Comparison of ENCODE assay signal across 23 cellular contexts in the genomic region with DNA sequence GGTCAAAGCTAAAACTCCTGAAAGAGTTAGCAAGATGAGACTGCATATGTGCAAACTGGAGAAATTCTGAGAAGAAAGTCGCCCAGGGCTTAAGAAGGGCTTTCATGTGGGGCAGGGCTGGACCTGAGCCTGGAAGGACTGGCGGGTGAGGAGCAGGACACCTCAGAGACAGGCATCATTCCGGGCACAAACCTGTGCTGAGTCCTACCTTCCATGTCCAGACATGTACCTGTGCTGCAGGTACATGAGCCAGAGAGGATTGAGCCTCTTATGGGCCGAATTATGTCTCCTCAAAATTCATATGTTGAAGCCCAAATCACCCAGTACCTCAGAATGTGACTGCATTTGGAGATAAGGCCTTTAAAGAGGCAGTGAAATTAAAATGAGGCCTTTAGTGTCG.
"Had no signal": no experiment of that assay in that cellular context is flagged by ENCODE, and none has a peak within 500 bp of the region (broad histone marks: within the 10 kb centered on the region; RNA-seq: fewer than 3 reads in every experiment).

No MANE protein-coding gene starts in this region.

- H3K27ac Mint-ChIP-seq: activated CD8-positive, alpha-beta T cell treated with anti-CD3 and anti-CD28 coated beads for 36 hours; activated naive CD4-positive, alpha-beta T cell treated with anti-CD3 and anti-CD28 coated beads, Interleukin-2, amount 50 U/mL, for 24 hours; naive thymus-derived CD4-positive, alpha-beta T cell; stimulated activated naive B cell treated with anti-CD40 and anti-IgM and Interleukin-4, amounts not matched to agents 10 μg/mL and 1 μg/mL and 100 μg/mL, for 72 hours; WTC11 had no signal

- H3K4me3 Mint-ChIP-seq: activated CD8-positive, alpha-beta T cell treated with anti-CD3 and anti-CD28 coated beads for 36 hours; activated naive CD4-positive, alpha-beta T cell treated with anti-CD3 and anti-CD28 coated beads, Interleukin-2, amount 50 U/mL, for 24 hours; activated T-cell treated with anti-CD3 and anti-CD28 coated beads, Interleukin-2, amount 50 U/mL, for 4 hours; naive thymus-derived CD4-positive, alpha-beta T cell; stimulated activated naive B cell treated with anti-CD40 and anti-IgM and Interleukin-4, amounts not matched to agents 10 μg/mL and 1 μg/mL and 100 μg/mL, for 72 hours; WTC11 had no signal

- H3K36me3 ChIP-seq: adrenal gland, gastrocnemius medialis, heart right ventricle, right atrium auricular region, tibial nerve had no signal

- H3K4me3 ChIP-seq: adrenal gland, gastrocnemius medialis, heart right ventricle, lung, mucosa of descending colon, right atrium auricular region, skin epidermis, tibial nerve had no signal

- H3K4me1 ChIP-seq: adrenal gland, heart right ventricle, right atrium auricular region, tibial nerve had no signal

- FAIRE-seq: colon, endometrium had no signal

- H3K36me3 Mint-ChIP-seq: activated naive CD4-positive, alpha-beta T cell treated with anti-CD3 and anti-CD28 coated beads, Interleukin-2, amount 50 U/mL, for 24 hours; naive thymus-derived CD4-positive, alpha-beta T cell; stimulated activated naive B cell treated with anti-CD40 and anti-IgM and Interleukin-4, amounts not matched to agents 10 μg/mL and 1 μg/mL and 100 μg/mL, for 72 hours had no signal

- DNase-seq: activated CD4-positive, alpha-beta T cell treated with anti-CD3 and anti-CD28 coated beads for 48 hours; activated CD8-positive, alpha-beta T cell treated with anti-CD3 and anti-CD28 coated beads for 36 hours; activated effector memory CD4-positive, alpha-beta T cell treated with Interleukin-2 at 50 U/mL for 16 hours; activated T-cell treated with anti-CD3 and anti-CD28 coated beads, Interleukin-2, amount 50 U/mL, for 4 hours; adrenal gland; gastrocnemius medialis; heart right ventricle; left colon; mucosa of descending colon; naive thymus-derived CD4-positive, alpha-beta T cell; stimulated activated CD4-positive, alpha-beta T cell treated with anti-CD3 and anti-CD28 coated beads, Interleukin-15, amount 100 ng/mL, for 24 hours; stimulated activated CD4-positive, alpha-beta T cell treated with anti-CD3 and anti-CD28 coated beads, Interleukin-4, amount 100 ng/mL, for 1 hour; stimulated activated naive B cell treated with anti-CD40 and anti-IgM and Interleukin-4, amounts not matched to agents 10 μg/mL and 1 μg/mL and 100 μg/mL, for 72 hours; substantia nigra; T-helper 2 cell had no signal

- H3K9me3 Mint-ChIP-seq: activated CD8-positive, alpha-beta T cell treated with anti-CD3 and anti-CD28 coated beads for 36 hours; activated naive CD4-positive, alpha-beta T cell treated with anti-CD3 and anti-CD28 coated beads, Interleukin-2, amount 50 U/mL, for 24 hours; activated T-cell treated with anti-CD3 and anti-CD28 coated beads, Interleukin-2, amount 50 U/mL, for 4 hours; stimulated activated naive B cell treated with anti-CD40 and anti-IgM and Interleukin-4, amounts not matched to agents 10 μg/mL and 1 μg/mL and 100 μg/mL, for 72 hours had no signal

- H3K27ac ChIP-seq: adrenal gland, heart right ventricle, right atrium auricular region, skin epidermis, tibial nerve had no signal

- H3K4me1 Mint-ChIP-seq: activated naive CD4-positive, alpha-beta T cell treated with anti-CD3 and anti-CD28 coated beads, Interleukin-2, amount 50 U/mL, for 24 hours had no signal

- H3K9me3 ChIP-seq: adrenal gland, gastrocnemius medialis, heart right ventricle, mucosa of descending colon, right atrium auricular region, tibial nerve had no signal

- H3K27me3 ChIP-seq: adrenal gland, gastrocnemius medialis, right atrium auricular region, tibial nerve had no signal
